In genomic region chr4:140617494-140618060, GRCh38 we compare ENCODE assay signal across 2 cellular contexts.
TF ChIP-seq lines count a peak whose summit lies in the region.

No MANE protein-coding gene starts in this region.

TF ChIP-seq in endothelial cell of umbilical vein, 7 proteins besides CTCF, POLR2A, EP300 and RAD21:
- no peak for TF ChIP-seq EZH2 (IDR thresholded peaks at IDR 0.05; ENCODE audit: borderline replicate concordance, low read depth, low read length, severe bottlenecking)
- no peak for TF ChIP-seq JUN (IDR thresholded peaks at IDR 0.05; ENCODE audit: borderline replicate concordance, insufficient read depth, insufficient read length, low read depth)
- TF ChIP-seq MYC (IDR thresholded peaks at IDR 0.05; ENCODE audit: low read depth, low read length) = no peak
- TF ChIP-seq GATA2 (IDR thresholded peaks at IDR 0.05; ENCODE audit: insufficient read depth, insufficient read length, low read depth, low read length) = no peak
- TF ChIP-seq, protein P1, sequence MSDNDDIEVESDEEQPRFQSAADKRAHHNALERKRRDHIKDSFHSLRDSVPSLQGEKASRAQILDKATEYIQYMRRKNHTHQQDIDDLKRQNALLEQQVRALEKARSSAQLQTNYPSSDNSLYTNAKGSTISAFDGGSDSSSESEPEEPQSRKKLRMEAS (IDR thresholded peaks at IDR 0.05; ENCODE audit: insufficient read depth, insufficient read length) = no peak
- no peak for TF ChIP-seq FOS (IDR thresholded peaks at IDR 0.05; ENCODE audit: borderline replicate concordance, insufficient read depth, low read length)
- TF ChIP-seq POLR2AphosphoS5 (IDR thresholded peaks at IDR 0.05; ENCODE audit: insufficient read depth, low read depth, low read length) = no peak

TF ChIP-seq in neural cell, 6 proteins besides CTCF, POLR2A, EP300 and RAD21:
- TF ChIP-seq POLR2AphosphoS5 (IDR thresholded peaks at IDR 0.05) (peak; percentile 8), MXI1 (conservative IDR thresholded peaks at IDR 0.05; ENCODE audit: poor library complexity, severe bottlenecking) (no peak)
